ENCODE assay signal across 1 cellular context in genomic region chr21:16910435-16911165, GRCh38.
TF ChIP-seq lines count a peak whose summit lies in the region.

No MANE protein-coding gene starts in this region.

TF ChIP-seq in GM23338, 12 proteins besides CTCF, POLR2A, EP300 and RAD21 (continued from another document):
- TF ChIP-seq REST (IDR thresholded peaks at IDR 0.05; ENCODE audit: unreplicated experiment): no peak
TF ChIP-seq in GM23338: peak in this region for 0.
